ENCODE assay signal across 18 cellular contexts in the genomic region with DNA sequence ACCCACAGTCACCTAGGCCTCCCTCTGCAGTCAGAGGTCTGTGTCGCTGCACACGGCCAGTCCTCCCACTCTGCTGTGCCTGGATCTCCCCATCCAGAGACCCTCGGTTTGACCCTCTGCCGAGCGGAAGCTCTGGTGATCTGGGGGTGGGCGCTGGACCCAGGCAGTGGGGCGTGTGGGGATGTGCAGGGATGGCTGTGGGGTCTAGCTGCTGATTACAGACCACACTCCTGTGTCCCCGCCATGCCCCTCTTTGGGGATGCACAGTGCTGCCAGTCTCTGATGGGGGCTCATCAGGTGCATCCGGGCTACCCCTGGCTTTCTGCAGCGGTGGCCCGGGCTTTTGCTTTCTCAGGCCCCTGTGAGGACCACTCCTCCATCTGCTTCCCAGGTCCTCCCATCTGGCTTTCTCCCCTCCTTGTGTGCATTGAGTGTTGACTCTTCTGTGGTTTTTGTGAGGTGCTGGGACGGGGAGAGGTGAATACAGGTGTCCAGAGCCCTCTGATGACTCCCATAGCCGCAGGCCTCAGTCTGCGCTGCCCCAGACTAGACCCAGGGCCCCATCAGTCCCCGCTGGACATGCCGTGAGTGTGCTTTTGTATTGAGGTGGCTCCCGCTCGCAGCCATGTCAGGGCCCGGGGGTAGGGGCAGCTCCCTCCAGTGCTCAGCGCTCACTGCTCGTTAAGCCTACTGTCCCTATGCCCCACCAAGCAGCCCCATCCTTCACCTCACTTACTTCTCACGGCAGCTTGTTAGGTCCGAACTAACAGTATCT.
"Had no signal": no experiment of that assay in that cellular context is flagged by ENCODE, and none has a peak within 500 bp of the region (broad histone marks: within the 10 kb centered on the region; RNA-seq: fewer than 3 reads in every experiment).

No MANE protein-coding gene starts in this region.

- H3K27me3 Mint-ChIP-seq: activated CD4-positive, alpha-beta T cell treated with anti-CD3 and anti-CD28 coated beads, Interleukin-2, amount 10 ng/mL, durations not matched to agents 24 days and 14 days; central memory CD8-positive, alpha-beta T cell had no signal

- ATAC-seq: activated CD8-positive, alpha-beta T cell treated with anti-CD3 and anti-CD28 coated beads, Interleukin-2, amount 10 ng/mL, durations not matched to agents 7 days and 5 days; esophagus mucosa; gastrocnemius medialis; heart left ventricle; psoas muscle; right cardiac atrium had no signal

- H3K4me1 Mint-ChIP-seq: activated CD4-positive, alpha-beta T cell treated with anti-CD3 and anti-CD28 coated beads, Interleukin-2, amount 10 ng/mL, durations not matched to agents 24 days and 14 days had no signal

- H3K27ac ChIP-seq: coronary artery, gastrocnemius medialis, heart left ventricle, left ventricle myocardium inferior, psoas muscle, thoracic aorta had no signal

- H3K4me3 Mint-ChIP-seq: activated CD4-positive, alpha-beta T cell treated with anti-CD3 and anti-CD28 coated beads, Interleukin-2, amount 10 ng/mL, durations not matched to agents 24 days and 14 days; activated CD8-positive, alpha-beta T cell treated with anti-CD3 and anti-CD28 coated beads, Interleukin-2, amount 10 ng/mL, durations not matched to agents 7 days and 5 days; central memory CD8-positive, alpha-beta T cell had no signal

- H3K36me3 ChIP-seq: gastrocnemius medialis, left ventricle myocardium inferior, thoracic aorta had no signal

- H3K27me3 ChIP-seq: gastrocnemius medialis, heart left ventricle had no signal

- DNase-seq: activated CD4-positive, alpha-beta T cell treated with anti-CD3 and anti-CD28 coated beads, Interleukin-2, amount 10 ng/mL, durations not matched to agents 24 days and 14 days; activated CD8-positive, alpha-beta memory T cell treated with anti-CD3 and anti-CD28 coated beads, Interleukin-2, amount 50 U/mL, for 48 hours; activated CD8-positive, alpha-beta T cell treated with anti-CD3 and anti-CD28 coated beads, Interleukin-2, amount 10 ng/mL, durations not matched to agents 7 days and 5 days; activated naive CD4-positive, alpha-beta T cell treated with Interleukin-2 at 50 U/mL for 16 hours; gastrocnemius medialis; kidney glomerular epithelial cell; left ventricle myocardium inferior; mammary epithelial cell; psoas muscle; right cardiac atrium; small intestine; stimulated activated CD4-positive, alpha-beta T cell treated with anti-CD3 and anti-CD28 coated beads, Interleukin-15, amount 100 ng/mL, for 24 hours; stimulated activated CD4-positive, alpha-beta T cell treated with anti-CD3 and anti-CD28 coated beads, Interleukin-2, amount 100 ng/mL, for 48 hours had no signal

- H3K4me3 ChIP-seq: coronary artery, gastrocnemius medialis, heart left ventricle, left ventricle myocardium inferior, psoas muscle, thoracic aorta had no signal

- H3K9me3 Mint-ChIP-seq: activated CD4-positive, alpha-beta T cell treated with anti-CD3 and anti-CD28 coated beads, Interleukin-2, amount 10 ng/mL, durations not matched to agents 24 days and 14 days; central memory CD8-positive, alpha-beta T cell had no signal

- H3K9me3 ChIP-seq: gastrocnemius medialis, heart left ventricle, left ventricle myocardium inferior, psoas muscle, thoracic aorta had no signal

- H3K27ac Mint-ChIP-seq: activated CD4-positive, alpha-beta T cell treated with anti-CD3 and anti-CD28 coated beads, Interleukin-2, amount 10 ng/mL, durations not matched to agents 24 days and 14 days; activated CD8-positive, alpha-beta T cell treated with anti-CD3 and anti-CD28 coated beads, Interleukin-2, amount 10 ng/mL, durations not matched to agents 7 days and 5 days had no signal

- H3K4me1 ChIP-seq: gastrocnemius medialis, heart left ventricle, left ventricle myocardium inferior, psoas muscle had no signal
